ENCODE assay signal across 1 cellular context in the genomic region with DNA sequence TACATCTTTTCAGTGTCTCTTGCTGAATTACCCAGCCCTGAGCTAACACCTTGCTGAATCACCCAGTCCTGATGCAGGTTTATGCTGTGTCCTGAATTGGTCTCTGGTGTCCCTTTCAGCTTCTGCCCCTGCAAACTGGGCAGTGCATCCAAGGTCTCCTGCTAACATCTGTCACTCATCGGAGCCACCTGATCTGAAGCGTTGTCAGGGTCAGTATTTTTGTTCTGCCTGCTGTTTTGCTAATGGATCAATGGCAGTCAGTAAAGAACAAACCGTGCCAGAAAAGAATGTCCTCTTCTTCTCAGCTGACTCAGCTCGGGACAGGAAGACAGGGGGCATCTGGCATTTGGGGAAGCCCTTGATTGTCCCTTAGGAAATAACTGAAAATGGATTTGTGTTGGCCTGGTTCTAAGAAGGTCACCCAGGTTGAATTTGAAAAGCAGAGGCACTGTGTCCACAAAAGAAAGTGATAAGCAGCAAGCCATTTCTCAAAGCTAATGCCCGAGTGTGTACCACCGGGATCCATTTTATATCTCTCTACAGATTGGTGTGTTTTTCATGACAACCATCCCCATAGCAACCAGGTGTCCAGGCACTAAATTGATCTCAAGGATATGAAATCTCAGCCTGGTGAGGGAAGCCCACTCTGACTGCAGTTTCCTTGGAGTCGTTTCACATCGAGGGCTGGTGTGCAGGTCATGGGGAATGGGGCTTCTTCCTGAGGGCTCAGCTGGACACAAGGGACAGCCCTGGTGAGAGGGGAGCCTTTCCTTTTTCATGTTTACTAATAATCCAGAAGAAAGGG.
TF ChIP-seq lines count a peak whose summit lies in the region.

No MANE protein-coding gene starts in this region.

TF ChIP-seq in IMR-90, 13 proteins besides CTCF, POLR2A, EP300 and RAD21 (continued from another document):
- TF ChIP-seq, protein P1, sequence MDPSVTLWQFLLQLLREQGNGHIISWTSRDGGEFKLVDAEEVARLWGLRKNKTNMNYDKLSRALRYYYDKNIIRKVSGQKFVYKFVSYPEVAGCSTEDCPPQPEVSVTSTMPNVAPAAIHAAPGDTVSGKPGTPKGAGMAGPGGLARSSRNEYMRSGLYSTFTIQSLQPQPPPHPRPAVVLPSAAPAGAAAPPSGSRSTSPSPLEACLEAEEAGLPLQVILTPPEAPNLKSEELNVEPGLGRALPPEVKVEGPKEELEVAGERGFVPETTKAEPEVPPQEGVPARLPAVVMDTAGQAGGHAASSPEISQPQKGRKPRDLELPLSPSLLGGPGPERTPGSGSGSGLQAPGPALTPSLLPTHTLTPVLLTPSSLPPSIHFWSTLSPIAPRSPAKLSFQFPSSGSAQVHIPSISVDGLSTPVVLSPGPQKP (IDR thresholded peaks at IDR 0.05; ENCODE audit: borderline replicate concordance, low read depth, low read length): no peak
- TF ChIP-seq BHLHE40 (IDR thresholded peaks at IDR 0.05; ENCODE audit: low read depth, low read length) (no peak), MAFK (IDR thresholded peaks at IDR 0.05; ENCODE audit: low read depth, low read length) (no peak), CEBPB (IDR thresholded peaks at IDR 0.05; ENCODE audit: low read depth, low read length) (no peak), SMC3 (IDR thresholded peaks at IDR 0.05; ENCODE audit: low read depth, low read length) (no peak), RFX5 (IDR thresholded peaks at IDR 0.05; ENCODE audit: low read depth, low read length) (no peak)
TF ChIP-seq in IMR-90: peak in this region for 0.
